24 cellular contexts compared by ENCODE assay signal in the genomic region with DNA sequence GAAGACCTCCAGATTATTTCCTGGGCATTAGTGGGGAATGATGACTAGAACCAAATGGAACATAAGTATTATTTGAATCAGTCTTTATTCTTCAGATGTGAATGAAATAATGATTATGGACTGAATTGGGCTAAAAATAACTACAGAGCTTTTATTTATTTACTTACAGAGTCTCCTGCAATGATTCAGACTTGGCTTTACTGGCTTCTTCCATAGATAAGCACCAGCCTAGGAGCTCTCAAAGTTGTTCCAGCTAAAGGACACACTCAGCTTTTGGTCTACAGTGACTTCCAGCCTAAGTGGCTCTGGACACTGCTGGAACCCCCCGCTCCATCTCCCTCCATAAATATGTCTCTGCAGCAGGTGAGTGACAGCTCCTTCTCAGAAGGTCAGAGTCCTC.
"Had no signal": no experiment of that assay in that cellular context is flagged by ENCODE, and none has a peak within 500 bp of the region (broad histone marks: within the 10 kb centered on the region; RNA-seq: fewer than 3 reads in every experiment).

No MANE protein-coding gene starts in this region.

- H3K27me3 ChIP-seq: stomach, suprapubic skin, uterus had no signal

- ATAC-seq: natural killer cell had no signal

- DNase-seq: activated CD4-positive, alpha-beta T cell treated with anti-CD3 and anti-CD28 coated beads, Interleukin-2, amount 50 U/mL, for 1 hour; activated CD4-positive, CD25-positive, alpha-beta regulatory T cell treated with anti-CD3 and anti-CD28 coated beads, Interleukin-2, amount 50 U/mL, for 72 hours; activated gamma-delta T cell treated with Interleukin-2 at 50 U/mL for 16 hours; activated T-cell treated with anti-CD3 and anti-CD28 coated beads, Interleukin-2, amount 50 U/mL, for 1 hour; aorta; central memory CD4-positive, alpha-beta T cell; dorsolateral prefrontal cortex; effector memory CD8-positive, alpha-beta T cell; head of caudate nucleus; left ventricle myocardium superior; mammary epithelial cell; midbrain; natural killer cell; retina; stomach; trophoblast cell; uterus had no signal

- H3K4me1 ChIP-seq: gastroesophageal sphincter, uterus had no signal

- H3K36me3 Mint-ChIP-seq: activated naive CD4-positive, alpha-beta T cell treated with anti-CD3 and anti-CD28 coated beads, Interleukin-2, amount 50 U/mL, for 24 hours; natural killer cell had no signal

- H3K27ac ChIP-seq: dorsolateral prefrontal cortex, esophagus muscularis mucosa, gastroesophageal sphincter, stomach, suprapubic skin, uterus, VCaP had no signal

- H3K4me3 ChIP-seq: dorsolateral prefrontal cortex, esophagus muscularis mucosa, gastroesophageal sphincter, stomach, suprapubic skin, uterus had no signal

- H3K4me3 Mint-ChIP-seq: activated naive CD4-positive, alpha-beta T cell treated with anti-CD3 and anti-CD28 coated beads, Interleukin-2, amount 50 U/mL, for 24 hours; effector memory CD8-positive, alpha-beta T cell; natural killer cell; T-helper 2 cell treated with Interferon-gamma antibody and Interleukin-4, amounts not matched to agents 5 μg/mL and 100 μg/mL, for 36 hours had no signal

- H3K9me3 ChIP-seq: esophagus muscularis mucosa, gastroesophageal sphincter, stomach, suprapubic skin, uterus had no signal

- H3K27me3 Mint-ChIP-seq: activated naive CD4-positive, alpha-beta T cell treated with anti-CD3 and anti-CD28 coated beads, Interleukin-2, amount 50 U/mL, for 24 hours; effector memory CD8-positive, alpha-beta T cell; progenitor cell of endocrine pancreas had no signal

- H3K27ac Mint-ChIP-seq: effector memory CD8-positive, alpha-beta T cell; natural killer cell; progenitor cell of endocrine pancreas had no signal

- H3K36me3 ChIP-seq: esophagus muscularis mucosa, gastroesophageal sphincter, stomach, suprapubic skin, uterus had no signal
